ENCODE assay signal across 8 cellular contexts in genomic region chr7:23181684-23182553, GRCh38. TPM values are rescaled to one million over a fixed set of nuclear protein-coding genes. Genes with fewer than 3 reads are reported as not detected.
DNase-seq lines count a peak whose midpoint lies in the region; ATAC-seq and TF ChIP-seq lines count a peak whose summit lies in the region.

NUP42 (plus strand) TSS chr7:23182048; CDS start chr7:23182086, 38 bp downstream.

- peaks cover 58% of the 10 kb centered on the region for H3K4me1 ChIP-seq in left ventricle myocardium inferior

- H3K9me3 ChIP-seq in T-helper 17 cell (ENCODE audit: control insufficient read depth, low read length, poor library complexity, severe bottlenecking) (no peaks in the 10 kb centered on the region), left ventricle myocardium inferior (replicated peaks) (no peaks in the 10 kb centered on the region)

- intact Hi-C loops in left ventricle myocardium inferior (cut with micrococcal nuclease) = loop anchor here (5.0 to 10.0 kb wide), 2 partner anchors 80 to 83 kb away; no protein-coding TSS in a partner anchor

- ATAC-seq in HG02885 (IDR thresholded peaks at IDR 0.05; ENCODE audit: poor library complexity, unreplicated experiment) = peak; percentile 97
- ATAC-seq in T-helper 17 cell = peak; percentile 96

- peak within 1 kb of the TSS; percentile 96 for H3K27ac ChIP-seq in left ventricle myocardium inferior (replicated peaks)

- no peaks in the 10 kb centered on the region for H3K36me3 Mint-ChIP-seq in T-helper 17 cell (ENCODE audit: low read depth)
- no peaks in the 10 kb centered on the region for H3K36me3 Mint-ChIP-seq in progenitor cell of endocrine pancreas (ENCODE audit: insufficient read depth)

- H3K9me3 Mint-ChIP-seq in progenitor cell of endocrine pancreas (ENCODE audit: low read depth) = no peaks in the 10 kb centered on the region

- no peaks in the 10 kb centered on the region for H3K27me3 ChIP-seq in left ventricle myocardium inferior (ENCODE audit: low read depth)

- DNase-seq in NCI-H1694 treated with DMSO at 0.1 percent for 48 hours (lab: John Stamatoyannopoulos, UW) = peak; percentile 95
- peak; percentile 87 to 91 (median 89) for DNase-seq in T-helper 17 cell
- DNase-seq in amygdala (lab: John Stamatoyannopoulos, UW) = peak; percentile 59 to 94 (median 87)
- DNase-seq in left ventricle myocardium inferior = peak; percentile 93
- peak; percentile 96 for DNase-seq in progenitor cell of endocrine pancreas (ENCODE audit: low spot score, unreplicated experiment)
- peak; percentile 95 for DNase-seq in ureter (ENCODE audit: low spot score)

- TF ChIP-seq CTCF in left ventricle myocardium inferior (IDR thresholded peaks at IDR 0.05; ENCODE audit: borderline replicate concordance) (no peak), progenitor cell of endocrine pancreas (IDR thresholded peaks at IDR 0.05; ENCODE audit: unreplicated experiment) (no peak)

- H3K27ac Mint-ChIP-seq in T-helper 17 cell (peak within 1 kb of the TSS; percentile 99), progenitor cell of endocrine pancreas (peak within 1 kb of the TSS; percentile 98)

- H3K27me3 Mint-ChIP-seq in T-helper 17 cell = no peaks in the 10 kb centered on the region
- no peaks in the 10 kb centered on the region for H3K27me3 Mint-ChIP-seq in progenitor cell of endocrine pancreas

- TF ChIP-seq POLR2A in GM15510 (IDR thresholded peaks at IDR 0.05; ENCODE audit: borderline replicate concordance, extremely low read depth, insufficient read length) = peak; percentile 82

- H3K4me3 Mint-ChIP-seq in T-helper 17 cell (peak within 1 kb of the TSS; percentile 96), progenitor cell of endocrine pancreas (ENCODE audit: low read depth) (peak within 1 kb of the TSS; percentile 88)

- H3K36me3 ChIP-seq in left ventricle myocardium inferior = peaks cover 13% of the 10 kb centered on the region

- peak within 1 kb of the TSS; percentile 94 for H3K4me3 ChIP-seq in left ventricle myocardium inferior

- H3K4me1 Mint-ChIP-seq in T-helper 17 cell (peaks cover 25% of the 10 kb centered on the region), progenitor cell of endocrine pancreas (ENCODE audit: low read depth) (peaks cover 12% of the 10 kb centered on the region)

RNA-seq across cellular contexts. Expression of gene NUP42, which starts in this region (rescaled TPM):
- 10 to 100 TPM; 26.0 to 28.4 TPM for total RNA-seq in T-helper 17 cell
- 20.3 TPM for total RNA-seq in left ventricle myocardium inferior
- 47.3 and 49.8 TPM in 2 replicates for total RNA-seq in progenitor cell of endocrine pancreas
- total RNA-seq in ureter = 41.7 TPM

Comparison
In these comparisons a context has a peak if more than half of its experiments do, and no peak if none do; other contexts are left out.
1. Peak in every context shown above with its lines: DNase-seq, ATAC-seq, H3K4me3 ChIP-seq and H3K27ac ChIP-seq.